ENCODE assay signal across 26 cellular contexts in the genomic region with DNA sequence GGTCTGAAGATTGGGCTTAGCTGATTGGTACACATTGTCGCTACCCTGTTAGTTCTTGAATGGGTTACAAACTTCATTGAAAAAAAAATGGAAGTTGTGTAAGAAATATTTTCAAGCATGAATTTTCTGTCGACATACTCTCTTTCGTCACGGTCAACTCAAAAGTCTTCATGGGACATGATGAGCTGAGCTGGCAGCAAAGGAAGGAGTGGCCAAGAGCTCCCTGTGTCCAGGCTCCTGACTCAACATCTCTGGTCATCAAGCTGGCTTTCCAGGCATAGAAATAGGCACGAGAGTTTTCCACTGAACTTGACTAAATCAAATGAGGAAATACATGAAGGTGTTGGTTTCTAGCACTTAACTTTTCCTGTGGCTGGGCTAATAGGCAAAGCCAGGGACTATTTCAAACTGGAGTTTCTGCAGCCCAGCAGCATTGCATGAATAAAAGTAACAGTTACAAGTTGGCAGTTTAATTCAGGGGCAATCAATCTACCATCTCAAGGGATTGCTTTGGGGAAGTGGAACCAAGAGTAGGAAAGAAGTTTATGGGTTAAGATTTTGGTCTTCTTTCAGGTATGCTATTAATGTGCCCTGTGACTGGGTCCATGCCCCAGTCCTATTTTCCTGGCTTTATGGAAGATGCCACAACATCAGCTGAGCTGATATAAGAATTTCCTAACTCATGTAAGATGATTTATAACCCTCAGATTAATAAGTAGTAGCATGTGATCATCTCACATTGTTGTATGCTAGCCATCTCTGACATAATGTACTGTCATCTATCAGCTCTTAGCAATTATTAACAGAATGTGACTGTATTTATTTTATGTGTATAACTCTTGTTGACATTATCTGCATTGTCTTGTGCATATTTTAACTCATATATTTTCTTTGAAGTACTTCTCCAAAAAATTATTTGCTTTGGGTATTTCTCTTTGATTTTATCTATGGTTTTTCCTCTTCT.
DNase-seq lines count a peak whose midpoint lies in the region; ATAC-seq and TF ChIP-seq lines count a peak whose summit lies in the region.
"Had no signal": no experiment of that assay in that cellular context is flagged by ENCODE, and none has a peak within 500 bp of the region (broad histone marks: within the 10 kb centered on the region; RNA-seq: fewer than 3 reads in every experiment).

No MANE protein-coding gene starts in this region.

- no peaks in the 10 kb centered on the region for H3K9me3 Mint-ChIP-seq in CD14-positive monocyte
- H3K9me3 Mint-ChIP-seq: activated naive CD8-positive, alpha-beta T cell treated with anti-CD3 and anti-CD28 coated beads, Interleukin-2, amount 50 U/mL, for 24 hours; endodermal cell had no signal

- peak overlapping the region in 2 of 7 donors; percentile 48 to 81 for H3K27ac Mint-ChIP-seq in CD14-positive monocyte
- H3K27ac Mint-ChIP-seq: activated naive CD8-positive, alpha-beta T cell treated with anti-CD3 and anti-CD28 coated beads, Interleukin-2, amount 50 U/mL, for 24 hours; endodermal cell had no signal

- no peak overlapping the region for H3K4me3 Mint-ChIP-seq in CD14-positive monocyte
- H3K4me3 Mint-ChIP-seq: activated naive CD8-positive, alpha-beta T cell treated with anti-CD3 and anti-CD28 coated beads, Interleukin-2, amount 50 U/mL, for 24 hours; endodermal cell had no signal

- peak; percentile 48 for ATAC-seq in omental fat pad (ENCODE audit: low FRiP score)
- ATAC-seq: activated naive CD8-positive, alpha-beta T cell treated with anti-CD3 and anti-CD28 coated beads, Interleukin-2, amount 50 U/mL, for 24 hours; esophagus mucosa; K562; left colon; stimulated activated naive CD8-positive, alpha-beta T cell treated with anti-CD3 and anti-CD28 coated beads, Interleukin-15, Interleukin-2, amounts not matched to agents 100 U/mL and 50 U/mL, for 24 hours had no signal

- H3K4me1 Mint-ChIP-seq in CD14-positive monocyte = peaks cover 11% of the 10 kb centered on the region

- H3K27me3 Mint-ChIP-seq in CD14-positive monocyte (ENCODE audit: low read depth in 3 of 3) = peaks cover 0 to 2% (median 0%) of the 10 kb centered on the region in 3 donors
- H3K27me3 Mint-ChIP-seq: activated naive CD8-positive, alpha-beta T cell treated with anti-CD3 and anti-CD28 coated beads, Interleukin-2, amount 50 U/mL, for 24 hours had no signal

- TF ChIP-seq CTCF in CD14-positive monocyte (IDR thresholded peaks at IDR 0.05) (no peak), LNCaP clone FGC (IDR thresholded peaks at IDR 0.05; ENCODE audit: control insufficient read depth, extremely low read depth, insufficient read depth) (no peak), VCaP (conservative IDR thresholded peaks at IDR 0.05) (no peak), omental fat pad (IDR thresholded peaks at IDR 0.05) (no peak)

- no peak overlapping the region for H3K4me3 ChIP-seq in LNCaP clone FGC (ENCODE audit: low read depth, low read length)
- H3K4me3 ChIP-seq: K562, prostate gland, sigmoid colon, SJSA1, thoracic aorta, uterus had no signal

- intact Hi-C loops in CD14-positive monocyte (cut with micrococcal nuclease) = loop anchor here in 1 of 2 donors (10.0 kb wide), 1 partner anchor 133 kb away; no protein-coding TSS in a partner anchor

- H3K27ac ChIP-seq in VCaP = peak overlapping the region; percentile 65
- H3K27ac ChIP-seq: prostate gland, sigmoid colon, SJSA1, thoracic aorta, uterus had no signal

- DNase-seq in CD14-positive monocyte (ENCODE audit: low spot score) (peak; percentile 68), LNCaP clone FGC (ENCODE audit: low read depth) (peak; percentile 83), omental fat pad (ENCODE audit: low spot score) (no peak), C1 segment of cervical spinal cord (lab: John Stamatoyannopoulos, UW) (no peak), NCI-H1930 (lab: John Stamatoyannopoulos, UW) (no peak), iPS-NIHi11 (ENCODE audit: low spot score) (no peak)
- DNase-seq in stimulated activated CD4-positive, alpha-beta T cell treated with anti-CD3 and anti-CD28 coated beads, Interleukin-15, amount 100 ng/mL, for 24 hours = no peak
- DNase-seq: activated CD4-positive, alpha-beta T cell treated with anti-CD3 and anti-CD28 coated beads for 4 hours; activated gamma-delta T cell treated with Interleukin-2 at 50 U/mL for 16 hours; activated naive CD8-positive, alpha-beta T cell treated with anti-CD3 and anti-CD28 coated beads, Interleukin-2, amount 50 U/mL, for 24 hours; activated T-cell treated with anti-CD3 and anti-CD28 coated beads, Interleukin-2, amount 50 U/mL, for 1 hour; central memory CD4-positive, alpha-beta T cell; endodermal cell; foreskin melanocyte; left colon; mesendoderm; MM.1S; sigmoid colon; stimulated activated naive CD8-positive, alpha-beta T cell treated with anti-CD3 and anti-CD28 coated beads, Interleukin-15, Interleukin-2, amounts not matched to agents 100 U/mL and 50 U/mL, for 24 hours; uterus had no signal

- no peaks in the 10 kb centered on the region for H3K36me3 Mint-ChIP-seq in CD14-positive monocyte

Comparison
In these comparisons a context has a peak if more than half of its experiments do, and no peak if none do; other contexts are left out.
1. DNase-seq: peak in CD14-positive monocyte (single experiment) and LNCaP clone FGC (single experiment); none in omental fat pad (single experiment), stimulated activated CD4-positive, alpha-beta T cell treated with anti-CD3 and anti-CD28 coated beads, Interleukin-15, amount 100 ng/mL, for 24 hours (single experiment), C1 segment of cervical spinal cord (0 of 14), NCI-H1930 (0 of 2) and iPS-NIHi11 (single experiment).